Comparison of ENCODE assay signal across 9 cellular contexts in genomic region chr11:95703059-95703458, GRCh38.
A peak's percentile ranks its signal among the peaks of the same experiment; 100 is the strongest.
DNase-seq lines count a peak whose midpoint lies in the region; ATAC-seq and TF ChIP-seq lines count a peak whose summit lies in the region.
"Had no signal": no experiment of that assay in that cellular context is flagged by ENCODE, and none has a peak within 500 bp of the region (broad histone marks: within the 10 kb centered on the region; RNA-seq: fewer than 3 reads in every experiment).

No MANE protein-coding gene starts in this region.

- H3K36me3 ChIP-seq in neural progenitor cell = no peaks in the 10 kb centered on the region
- H3K36me3 ChIP-seq in suprapubic skin = no peaks in the 10 kb centered on the region
- H3K36me3 ChIP-seq: WERI-Rb-1 had no signal

- H4K20me1 ChIP-seq in neural progenitor cell (ENCODE audit: low read depth) = no peaks in the 10 kb centered on the region

- H3K4me3 ChIP-seq in neural progenitor cell (no peak overlapping the region), suprapubic skin (no peak overlapping the region)

- no peak for TF ChIP-seq CTCF in neural progenitor cell (IDR thresholded peaks at IDR 0.05)
- no peak for TF ChIP-seq CTCF in suprapubic skin (IDR thresholded peaks at IDR 0.05)

- H3K9me3 ChIP-seq in neural progenitor cell (ENCODE audit: low read depth) (no peaks in the 10 kb centered on the region), suprapubic skin (no peaks in the 10 kb centered on the region)

- TF ChIP-seq EP300 in suprapubic skin (IDR thresholded peaks at IDR 0.05) = no peak

- H3K4me1 ChIP-seq in neural progenitor cell = peaks cover 32% of the 10 kb centered on the region
- peaks cover 48% of the 10 kb centered on the region for H3K4me1 ChIP-seq in suprapubic skin

- peaks cover 26% of the 10 kb centered on the region for H3K4me1 Mint-ChIP-seq in activated T-helper 17 cell treated with anti-CD3 and anti-CD28 coated beads, Interleukin-2, amount 50 U/mL, for 72 hours
- H3K4me1 Mint-ChIP-seq in neural progenitor cell = peaks cover 32% of the 10 kb centered on the region

- H3K9ac ChIP-seq in neural progenitor cell = no peak overlapping the region

- no peaks in the 10 kb centered on the region for H3K27me3 Mint-ChIP-seq in activated T-helper 17 cell treated with anti-CD3 and anti-CD28 coated beads, Interleukin-2, amount 50 U/mL, for 72 hours
- H3K27me3 Mint-ChIP-seq in neural progenitor cell (ENCODE audit: insufficient read depth, low read depth) = peaks cover 4% of the 10 kb centered on the region

- H3K36me3 Mint-ChIP-seq in activated T-helper 17 cell treated with anti-CD3 and anti-CD28 coated beads, Interleukin-2, amount 50 U/mL, for 72 hours (ENCODE audit: low read depth) = no peaks in the 10 kb centered on the region
- no peaks in the 10 kb centered on the region for H3K36me3 Mint-ChIP-seq in neural progenitor cell

- H3K9me3 Mint-ChIP-seq in activated T-helper 17 cell treated with anti-CD3 and anti-CD28 coated beads, Interleukin-2, amount 50 U/mL, for 72 hours = no peaks in the 10 kb centered on the region
- no peaks in the 10 kb centered on the region for H3K9me3 Mint-ChIP-seq in neural progenitor cell

- peaks cover 9% of the 10 kb centered on the region for H3F3A ChIP-seq in neural progenitor cell (ENCODE audit: low read depth)

- DNase-seq in neural progenitor cell (ENCODE audit: low spot score) = no peak
- DNase-seq in suprapubic skin (ENCODE audit: low spot score in 2 of 2) = no peak
- no peak for DNase-seq in HuH-7.5 (ENCODE audit: low spot score)
- DNase-seq: WERI-Rb-1 had no signal

- no peak overlapping the region for H3K4me2 ChIP-seq in neural progenitor cell

- no peak for TF ChIP-seq POLR2A in suprapubic skin (IDR thresholded peaks at IDR 0.05)

- H2AFZ ChIP-seq in neural progenitor cell (replicated peaks) = peak overlapping the region; percentile 46

- no peak overlapping the region for H3K4me3 Mint-ChIP-seq in activated T-helper 17 cell treated with anti-CD3 and anti-CD28 coated beads, Interleukin-2, amount 50 U/mL, for 72 hours
- no peak overlapping the region for H3K4me3 Mint-ChIP-seq in neural progenitor cell

- no peak overlapping the region for H3K27ac ChIP-seq in neural progenitor cell
- no peak overlapping the region for H3K27ac ChIP-seq in suprapubic skin
- H3K27ac ChIP-seq: WERI-Rb-1 had no signal

- H3K79me2 ChIP-seq in neural progenitor cell (ENCODE audit: low read depth) = no peaks in the 10 kb centered on the region

- 88% methylated on average over 3 of the region's 3 CpGs for WGBS in suprapubic skin

- H3K27me3 ChIP-seq in neural progenitor cell (no peaks in the 10 kb centered on the region), suprapubic skin (no peaks in the 10 kb centered on the region)

- peak; percentile 40 for ATAC-seq in GM18517 (IDR thresholded peaks at IDR 0.05; ENCODE audit: unreplicated experiment)
- peak; percentile 49 for ATAC-seq in GM21619 (IDR thresholded peaks at IDR 0.05; ENCODE audit: unreplicated experiment)
- peak; percentile 44 for ATAC-seq in activated T-helper 17 cell treated with anti-CD3 and anti-CD28 coated beads, Interleukin-2, amount 50 U/mL, for 72 hours (replicated peaks)
- ATAC-seq in HG03045 (IDR thresholded peaks at IDR 0.05; ENCODE audit: unreplicated experiment) = no peak
- no peak for ATAC-seq in GM19452 (IDR thresholded peaks at IDR 0.05; ENCODE audit: unreplicated experiment)

- H3K27ac Mint-ChIP-seq in activated T-helper 17 cell treated with anti-CD3 and anti-CD28 coated beads, Interleukin-2, amount 50 U/mL, for 72 hours = peak overlapping the region; percentile 57
- peak overlapping the region; percentile 6 for H3K27ac Mint-ChIP-seq in neural progenitor cell

Comparison
In these comparisons a context has a peak if more than half of its experiments do, and no peak if none do; other contexts are left out.
1. ATAC-seq: peak in GM18517 (single experiment), GM21619 (single experiment) and activated T-helper 17 cell treated with anti-CD3 and anti-CD28 coated beads, Interleukin-2, amount 50 U/mL, for 72 hours (single experiment); none in HG03045 (single experiment) and GM19452 (single experiment).